ENCODE assay signal across 13 cellular contexts in the genomic region with DNA sequence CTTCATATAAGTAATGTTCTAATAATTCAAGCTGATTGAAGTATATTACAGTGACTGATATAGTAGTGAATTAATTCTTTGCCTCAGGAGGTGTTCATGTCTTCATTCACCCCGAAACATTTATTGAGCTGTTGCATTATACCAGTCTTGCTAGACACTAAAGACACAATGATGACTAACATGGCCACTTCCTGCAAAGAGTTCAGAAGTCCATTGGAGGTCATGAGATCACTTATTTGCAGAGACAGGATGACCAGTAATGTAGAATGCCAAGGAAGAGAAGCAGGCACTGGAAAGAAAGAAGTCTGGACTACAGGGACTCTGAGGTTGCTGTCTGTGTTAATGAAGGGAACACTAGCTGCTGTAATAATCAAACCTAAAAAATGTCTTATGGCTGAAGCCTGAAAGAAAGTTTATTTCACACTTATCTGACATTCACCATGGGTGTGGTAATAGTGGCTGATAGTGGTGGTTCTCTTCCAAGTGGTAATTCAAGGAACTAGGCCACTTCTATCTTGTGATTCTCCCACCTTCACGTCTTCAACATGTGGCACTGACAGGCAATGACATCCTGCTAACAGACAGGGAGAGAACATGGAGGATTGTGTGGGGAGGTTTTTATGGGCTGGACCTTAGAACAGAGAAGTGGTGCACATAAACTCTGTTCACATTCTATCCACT.
DNase-seq lines count a peak whose midpoint lies in the region; FAIRE-seq and TF ChIP-seq lines count a peak whose summit lies in the region.
"Had no signal": no experiment of that assay in that cellular context is flagged by ENCODE, and none has a peak within 500 bp of the region (broad histone marks: within the 10 kb centered on the region; RNA-seq: fewer than 3 reads in every experiment).

No MANE protein-coding gene starts in this region.

- H3K27ac ChIP-seq in small intestine (ENCODE audit: low read depth in 1 of 2, low read length in 1 of 2) = no peak overlapping the region
- H3K27ac ChIP-seq in tibial artery = no peak overlapping the region
- H3K27ac ChIP-seq in dorsolateral prefrontal cortex = no peak overlapping the region

- H3K4me1 ChIP-seq in small intestine (ENCODE audit: control insufficient read depth in 2 of 2, insufficient read depth in 1 of 2, low read depth in 1 of 2, low read length in 1 of 2) (peaks cover 0 to 2% of the 10 kb centered on the region in 2 donors), tibial artery (peaks cover 0 to 5% (median 0%) of the 10 kb centered on the region in 4 donors)

- no peak overlapping the region for H3K4me3 ChIP-seq in small intestine (ENCODE audit: low read depth in 1 of 2, low read length in 2 of 2)
- no peak overlapping the region for H3K4me3 ChIP-seq in tibial artery
- H3K4me3 ChIP-seq in dorsolateral prefrontal cortex = no peak overlapping the region
- H3K4me3 ChIP-seq: adrenal gland had no signal

- no peak for FAIRE-seq in small intestine (lab: Jason Lieb, UNC)
- FAIRE-seq: H1 had no signal

- no peaks in the 10 kb centered on the region for H3K36me3 ChIP-seq in small intestine (ENCODE audit: control insufficient read depth in 2 of 2, insufficient read depth in 2 of 2, low read length in 2 of 2)
- no peaks in the 10 kb centered on the region for H3K36me3 ChIP-seq in tibial artery
- H3K36me3 ChIP-seq: adrenal gland had no signal

- TF ChIP-seq CTCF in tibial artery (IDR thresholded peaks at IDR 0.05) (no peak), dorsolateral prefrontal cortex (IDR thresholded peaks at IDR 0.05 in 54 of 56, conservative IDR thresholded peaks at IDR 0.05 in 2 of 56; ENCODE audit: low read depth in 1 of 56, partially characterized antibody in 56 of 56) (no peak)

- H3K9me3 ChIP-seq in small intestine (ENCODE audit: control insufficient read depth, low read depth) = no peaks in the 10 kb centered on the region
- H3K9me3 ChIP-seq in tibial artery = no peaks in the 10 kb centered on the region
- H3K9me3 ChIP-seq: adrenal gland had no signal

- peak; percentile 29 for DNase-seq in SKM-1 treated with dmso at 0.1 percent for 144 hours (lab: John Stamatoyannopoulos, UW; ENCODE audit: unreplicated experiment)
- no peak for DNase-seq in SKM-1 (lab: John Stamatoyannopoulos, UW; ENCODE audit: unreplicated experiment)
- DNase-seq in SW480 (ENCODE audit: low spot score) = peak; percentile 43
- peak; percentile 45 for DNase-seq in fibroblast of peridontal ligament (ENCODE audit: extremely low read depth)
- DNase-seq in small intestine = peak; percentile 73
- DNase-seq in tibial artery = no peak
- DNase-seq in NCI-H1694 treated with DMSO at 0.1 percent for 48 hours (lab: John Stamatoyannopoulos, UW) = no peak
- DNase-seq in dorsolateral prefrontal cortex = no peak
- DNase-seq: activated CD4-positive, CD25-positive, alpha-beta regulatory T cell; NCI-H510A treated with DMSO at 0.1 percent for 48 hours; posterior cingulate gyrus had no signal

- 58 to 84% (median 82%) methylated on average over 2 of the region's 2 CpGs for WGBS in small intestine, 3 donors

- intact Hi-C loops in tibial artery (cut with DNase I; ENCODE audit: low total_unique reads) (no loop called here), dorsolateral prefrontal cortex (cut with DNase I) (no loop called here)

- H3K27me3 ChIP-seq in small intestine (ENCODE audit: control insufficient read depth in 2 of 2, insufficient read depth in 2 of 2, low read length in 2 of 2) (no peaks in the 10 kb centered on the region), tibial artery (no peaks in the 10 kb centered on the region), dorsolateral prefrontal cortex (no peaks in the 10 kb centered on the region)
- H3K27me3 ChIP-seq: adrenal gland had no signal

Comparison
In these comparisons a context has a peak if more than half of its experiments do, and no peak if none do; other contexts are left out.
1. DNase-seq: peak in SKM-1 treated with dmso at 0.1 percent for 144 hours (single experiment), SW480 (single experiment), fibroblast of peridontal ligament (single experiment) and small intestine (single experiment); none in SKM-1 (single experiment), tibial artery (0 of 2), NCI-H1694 treated with DMSO at 0.1 percent for 48 hours (single experiment) and dorsolateral prefrontal cortex (0 of 10).